21 cellular contexts compared by ENCODE assay signal in the genomic region with DNA sequence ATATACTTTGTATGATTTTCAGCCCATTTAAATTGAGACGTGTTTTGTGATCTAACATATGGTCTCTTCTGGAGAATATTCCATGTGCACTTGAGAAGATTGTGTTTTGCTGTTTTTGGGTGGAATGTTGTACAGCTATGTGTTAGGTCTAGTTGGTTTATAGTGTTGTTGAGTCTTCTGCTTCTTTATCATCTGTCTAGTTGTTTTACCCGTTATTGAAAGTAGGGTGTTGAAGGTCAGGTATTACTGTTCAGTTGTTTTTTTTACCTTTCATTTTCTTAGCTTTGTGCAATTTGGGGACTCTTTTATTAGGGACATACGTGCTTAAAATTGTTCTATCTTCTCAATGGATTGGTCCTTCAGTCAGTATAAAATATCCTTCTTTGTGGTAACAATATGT. TPM values are rescaled to one million over a fixed set of nuclear protein-coding genes. Genes with fewer than 3 reads are reported as not detected.
DNase-seq lines count a peak whose midpoint lies in the region; ATAC-seq and TF ChIP-seq lines count a peak whose summit lies in the region.
"Had no signal": no experiment of that assay in that cellular context is flagged by ENCODE, and none has a peak within 500 bp of the region (broad histone marks: within the 10 kb centered on the region; RNA-seq: fewer than 3 reads in every experiment).

No MANE protein-coding gene starts in this region.

- TF ChIP-seq POLR2A in right lobe of liver (IDR thresholded peaks at IDR 0.05) = no peak

- WGBS in mammary epithelial cell (ENCODE audit: low coverage, missing lambda C conversion rate) = 67% methylated on average over 3 of the region's 3 CpGs
- 59% methylated on average over 3 of the region's 3 CpGs for WGBS in right lobe of liver (ENCODE audit: insufficient coverage, low coverage, low lambda C conversion rate, missing lambda C conversion rate)

- DNase-seq in MCF 10A (ENCODE audit: unreplicated experiment) = no peak
- no peak for DNase-seq in mammary epithelial cell
- DNase-seq in WTC11 (ENCODE audit: low spot score) = no peak
- no peak for DNase-seq in effector memory CD8-positive, alpha-beta T cell
- no peak for DNase-seq in stimulated activated naive CD8-positive, alpha-beta T cell treated with anti-CD3 and anti-CD28 coated beads, Interleukin-15, amount 100 ng/mL, for 72 hours
- DNase-seq in right lobe of liver = no peak
- DNase-seq: brain microvascular endothelial cell, C1 segment of cervical spinal cord, colonic mucosa, DMS153, left cardiac atrium, mesendoderm, MM.1S, naive B cell, NCI-H1436 treated with DMSO at 0.1 percent for 48 hours, right cardiac atrium, T-helper 17 cell had no signal

- H4K20me1 ChIP-seq in mammary epithelial cell (ENCODE audit: insufficient read depth, low read length) = peaks cover 2% of the 10 kb centered on the region

- BruUV-seq in MCF 10A (replicated peaks; lab: Mats Ljungman, UMichigan) (no TSS peak), mammary epithelial cell (replicated peaks; lab: Mats Ljungman, UMichigan) (no TSS peak)

- CTCF ChIA-PET in MCF 10A (lab: Yijun Ruan, JAX) = interaction anchor here (0.5 to 1.1 kb wide), 5 partner anchors 9 to 487 kb away, joined by 3 to 4 read pairs (median 3); no protein-coding TSS in a partner anchor
- CTCF ChIA-PET in mammary epithelial cell (lab: Charles Lee; ENCODE audit: low non-redundant PET) = no interaction called here
- CTCF ChIA-PET in WTC11 (lab: Charles Lee) = no interaction called here

- dilution Hi-C loops in mammary epithelial cell (cut with HindIII; ENCODE audit: low sequenced_read_pairs) = no loop called here

- POLR2A ChIA-PET in MCF 10A (lab: Yijun Ruan, JAX) (interaction anchor here (3.3 kb wide), 1 partner anchor 18 kb away, joined by 18 read pairs; a partner anchor contains a TSS), WTC11 (lab: Charles Lee) (interaction anchor here (2.4 kb wide), 1 partner anchor 19 kb away, joined by 7 read pairs; a partner anchor contains a TSS)

- peaks cover 31% of the 10 kb centered on the region for H3K4me1 Mint-ChIP-seq in MCF 10A (ENCODE audit: insufficient read depth, unreplicated experiment)
- H3K4me1 Mint-ChIP-seq in WTC11 = peaks cover 57% of the 10 kb centered on the region
- peaks cover 49 to 67% of the 10 kb centered on the region in 2 donors for H3K4me1 Mint-ChIP-seq in effector memory CD8-positive, alpha-beta T cell (ENCODE audit: low read depth in 2 of 2)
- peaks cover 62% of the 10 kb centered on the region for H3K4me1 Mint-ChIP-seq in stimulated activated naive CD8-positive, alpha-beta T cell treated with anti-CD3 and anti-CD28 coated beads, Interleukin-15, amount 100 ng/mL, for 72 hours

- no peak overlapping the region for H3K27ac ChIP-seq in mammary epithelial cell (ENCODE audit: insufficient read depth, low read depth, low read length)
- no peak overlapping the region for H3K27ac ChIP-seq in right lobe of liver
- H3K27ac ChIP-seq: brain microvascular endothelial cell, colonic mucosa, suprapubic skin had no signal

- in situ Hi-C loops in mammary epithelial cell (cut with MboI; ENCODE audit: low sequenced_read_pairs in 2 of 2) = no loop called here

- intact Hi-C loops in MCF 10A (cut with micrococcal nuclease) (no loop called here), mammary epithelial cell (cut with micrococcal nuclease) (no loop called here), right lobe of liver (cut with DNase I) (no loop called here)

- H3K36me3 ChIP-seq in mammary epithelial cell (ENCODE audit: insufficient read depth, low read length) (no peaks in the 10 kb centered on the region), right lobe of liver (no peaks in the 10 kb centered on the region)
- H3K36me3 ChIP-seq: brain microvascular endothelial cell, colonic mucosa, suprapubic skin had no signal

- peaks cover 99% of the 10 kb centered on the region for H3K79me2 ChIP-seq in mammary epithelial cell (ENCODE audit: insufficient read depth, low read length)

- H3K4me3 ChIP-seq in mammary epithelial cell (replicated peaks in 1 of 3; ENCODE audit: insufficient read depth in 1 of 3, low read depth in 2 of 3, low read length in 3 of 3) (no peak overlapping the region), right lobe of liver (no peak overlapping the region)
- H3K4me3 ChIP-seq: colonic mucosa, suprapubic skin had no signal

- peaks cover 38% of the 10 kb centered on the region for H3K9me3 Mint-ChIP-seq in MCF 10A (ENCODE audit: unreplicated experiment)
- H3K9me3 Mint-ChIP-seq in WTC11 = peaks cover 6% of the 10 kb centered on the region; the same call in 1 of the 2 replicates
- peaks cover 0 to 1% of the 10 kb centered on the region in 2 donors for H3K9me3 Mint-ChIP-seq in effector memory CD8-positive, alpha-beta T cell
- H3K9me3 Mint-ChIP-seq in stimulated activated naive CD8-positive, alpha-beta T cell treated with anti-CD3 and anti-CD28 coated beads, Interleukin-15, amount 100 ng/mL, for 72 hours = peaks cover 11% of the 10 kb centered on the region in 2 donors

- ATAC-seq in WTC11 (no peak), HG03520 (IDR thresholded peaks at IDR 0.05; ENCODE audit: unreplicated experiment) (no peak), right lobe of liver (no peak), HG03469 (IDR thresholded peaks at IDR 0.05; ENCODE audit: unreplicated experiment) (no peak)
- ATAC-seq in effector memory CD8-positive, alpha-beta T cell (replicated peaks) = no peak
- peak; percentile 39 for ATAC-seq in stimulated activated naive CD8-positive, alpha-beta T cell treated with anti-CD3 and anti-CD28 coated beads, Interleukin-15, amount 100 ng/mL, for 72 hours
- ATAC-seq: HCT116, left cardiac atrium, right cardiac atrium, T-helper 17 cell had no signal

- no peak overlapping the region for H3K4me2 ChIP-seq in mammary epithelial cell (ENCODE audit: insufficient read depth, low read depth, low read length)

- H2AFZ ChIP-seq in mammary epithelial cell (ENCODE audit: low read depth, low read length) = no peak overlapping the region

- no peaks in the 10 kb centered on the region for H3K27me3 Mint-ChIP-seq in MCF 10A (ENCODE audit: insufficient read depth, unreplicated experiment)
- no peaks in the 10 kb centered on the region for H3K27me3 Mint-ChIP-seq in WTC11 (ENCODE audit: low read depth)
- no peaks in the 10 kb centered on the region for H3K27me3 Mint-ChIP-seq in effector memory CD8-positive, alpha-beta T cell
- no peaks in the 10 kb centered on the region for H3K27me3 Mint-ChIP-seq in stimulated activated naive CD8-positive, alpha-beta T cell treated with anti-CD3 and anti-CD28 coated beads, Interleukin-15, amount 100 ng/mL, for 72 hours
- H3K27me3 Mint-ChIP-seq: naive B cell, T-helper 17 cell had no signal

- no peaks in the 10 kb centered on the region for H3K27me3 ChIP-seq in mammary epithelial cell (ENCODE audit: insufficient read depth, low read length)
- H3K27me3 ChIP-seq in right lobe of liver = no peaks in the 10 kb centered on the region
- H3K27me3 ChIP-seq: brain microvascular endothelial cell, colonic mucosa, suprapubic skin had no signal

- H3K4me3 Mint-ChIP-seq in MCF 10A (ENCODE audit: unreplicated experiment) (no peak overlapping the region), WTC11 (no peak overlapping the region)
- peak overlapping the region; percentile 34 to 44 for H3K4me3 Mint-ChIP-seq in effector memory CD8-positive, alpha-beta T cell
- H3K4me3 Mint-ChIP-seq in stimulated activated naive CD8-positive, alpha-beta T cell treated with anti-CD3 and anti-CD28 coated beads, Interleukin-15, amount 100 ng/mL, for 72 hours = peak overlapping the region; percentile 49 to 76
- H3K4me3 Mint-ChIP-seq: T-helper 17 cell had no signal

- no peak overlapping the region for H3K9ac ChIP-seq in mammary epithelial cell (ENCODE audit: insufficient read depth, low read length)

- H3K9me3 ChIP-seq in mammary epithelial cell (replicated peaks; ENCODE audit: insufficient read depth, low read length) (no peaks in the 10 kb centered on the region), right lobe of liver (peaks cover 0 to 9% (median 0%) of the 10 kb centered on the region in 4 donors)
- H3K9me3 ChIP-seq: colonic mucosa, suprapubic skin had no signal

- TF ChIP-seq CTCF in MCF 10A (IDR thresholded peaks at IDR 0.05; ENCODE audit: unreplicated experiment) (no peak), mammary epithelial cell (conservative IDR thresholded peaks at IDR 0.05 in 1 of 2, IDR thresholded peaks at IDR 0.05 in 1 of 2; ENCODE audit: extremely low read depth in 1 of 2, insufficient read depth in 1 of 2, low read depth in 1 of 2, low read length in 2 of 2) (no peak), WTC11 (IDR thresholded peaks at IDR 0.05) (no peak), right lobe of liver (IDR thresholded peaks at IDR 0.05) (no peak)

- H3K36me3 Mint-ChIP-seq in MCF 10A (ENCODE audit: insufficient read depth, unreplicated experiment) (no peaks in the 10 kb centered on the region), WTC11 (peaks cover 10% of the 10 kb centered on the region)
- H3K36me3 Mint-ChIP-seq in effector memory CD8-positive, alpha-beta T cell (ENCODE audit: insufficient read depth) = peaks cover 9% of the 10 kb centered on the region

- H3K27ac Mint-ChIP-seq in MCF 10A (ENCODE audit: low read depth, unreplicated experiment) (peak overlapping the region; percentile 52), WTC11 (peak overlapping the region; percentile 10; the same call in 1 of the 2 replicates)
- peak overlapping the region; percentile 29 to 59 for H3K27ac Mint-ChIP-seq in effector memory CD8-positive, alpha-beta T cell
- H3K27ac Mint-ChIP-seq in stimulated activated naive CD8-positive, alpha-beta T cell treated with anti-CD3 and anti-CD28 coated beads, Interleukin-15, amount 100 ng/mL, for 72 hours = no peak overlapping the region
- H3K27ac Mint-ChIP-seq: T-helper 17 cell had no signal

- no peaks in the 10 kb centered on the region for H3K4me1 ChIP-seq in mammary epithelial cell (ENCODE audit: insufficient read depth, low read length)
- no peaks in the 10 kb centered on the region for H3K4me1 ChIP-seq in right lobe of liver
- H3K4me1 ChIP-seq: colonic mucosa had no signal

TF ChIP-seq in WTC11, 78 proteins besides CTCF, POLR2A, EP300 and RAD21:
- TF ChIP-seq ZNF263 (CRISPR knock-in tag; IDR thresholded peaks at IDR 0.05; ENCODE audit: low read depth) = no peak

RNA-seq across cellular contexts. Expression of a gene that starts 18.5 kb away (rescaled TPM):
- total RNA-seq in MCF 10A (2022) (173 and 187 TPM in 2 replicates), mammary epithelial cell (100 to 1,000 TPM; 137 to 184 TPM), WTC11 (2021) (153 to 161 TPM (median 158 TPM) in 3 replicates), right lobe of liver (10 to 100 TPM; 35.2 to 67.7 (median 56.5) TPM)
- polyA plus RNA-seq in mammary epithelial cell = 113 TPM
- polyA minus RNA-seq in mammary epithelial cell = 93.8 TPM

Comparison
In these comparisons a context has a peak if more than half of its experiments do, and no peak if none do; other contexts are left out.
1. H3K27ac Mint-ChIP-seq: peak in MCF 10A (single experiment), WTC11 (single experiment) and effector memory CD8-positive, alpha-beta T cell (2 of 2); none in stimulated activated naive CD8-positive, alpha-beta T cell treated with anti-CD3 and anti-CD28 coated beads, Interleukin-15, amount 100 ng/mL, for 72 hours (0 of 2).
2. H3K4me3 Mint-ChIP-seq: peak in effector memory CD8-positive, alpha-beta T cell (2 of 2) and stimulated activated naive CD8-positive, alpha-beta T cell treated with anti-CD3 and anti-CD28 coated beads, Interleukin-15, amount 100 ng/mL, for 72 hours (2 of 2); none in MCF 10A (single experiment) and WTC11 (single experiment).